Comparison of ENCODE assay signal across 24 cellular contexts in the genomic region with DNA sequence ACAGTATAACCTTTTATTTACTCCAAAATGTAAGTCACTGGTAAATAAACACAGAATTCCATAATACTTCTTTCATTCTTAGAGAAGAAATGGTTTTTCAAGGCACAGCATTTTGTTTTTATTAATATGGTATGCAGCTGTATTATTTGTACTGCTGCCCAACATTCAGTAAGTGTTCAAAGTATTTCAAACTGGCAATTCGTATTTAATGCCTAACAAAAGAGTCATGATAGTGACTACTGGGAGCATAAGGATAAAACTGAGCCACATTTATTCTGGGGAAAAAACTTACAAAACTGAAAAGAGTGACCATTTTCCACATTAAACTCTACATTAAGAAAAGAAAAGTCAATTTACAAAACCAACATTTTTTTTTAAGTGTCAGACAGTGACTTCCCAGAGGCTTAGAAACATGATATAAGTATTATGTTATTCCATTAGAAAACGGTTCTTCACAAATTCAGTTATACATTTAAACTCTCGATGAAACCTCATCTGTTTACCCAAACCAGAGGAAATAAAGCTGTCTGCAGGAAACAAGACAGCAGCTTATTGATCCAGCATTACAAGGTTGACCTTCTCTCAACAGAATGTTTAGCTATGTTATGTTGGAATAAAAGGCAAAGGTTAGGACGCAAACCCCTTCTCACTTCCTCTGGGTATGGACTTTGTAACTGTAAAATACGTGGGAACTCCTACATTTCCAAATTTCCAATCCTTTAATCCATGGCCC. TPM values are rescaled to one million over a fixed set of nuclear protein-coding genes. Genes with fewer than 3 reads are reported as not detected.
A peak's percentile ranks its signal among the peaks of the same experiment; 100 is the strongest.
DNase-seq lines count a peak whose midpoint lies in the region; ATAC-seq, FAIRE-seq and TF ChIP-seq lines count a peak whose summit lies in the region.
"Had no signal": no experiment of that assay in that cellular context is flagged by ENCODE, and none has a peak within 500 bp of the region (broad histone marks: within the 10 kb centered on the region; RNA-seq: fewer than 3 reads in every experiment).

No MANE protein-coding gene starts in this region.

- H3K9me3 ChIP-seq in left ventricle myocardium inferior (replicated peaks) (no peaks in the 10 kb centered on the region), HepG2 (ENCODE audit: low read length) (no peaks in the 10 kb centered on the region)
- no peaks in the 10 kb centered on the region for H3K9me3 ChIP-seq in CD8-positive, alpha-beta T cell (ENCODE audit: low read length)
- H3K9me3 ChIP-seq: upper lobe of right lung had no signal

- in situ Hi-C loops in HepG2 (cut with HindIII; ENCODE audit: extremely low pct_ligation_motif_present, low pct_unique_long_range_greater_than_20kb): no loop called here

- no peaks in the 10 kb centered on the region for H3K27me3 Mint-ChIP-seq in CD8-positive, alpha-beta T cell (ENCODE audit: low read depth)
- H3K27me3 Mint-ChIP-seq: activated CD8-positive, alpha-beta memory T cell treated with anti-CD3 and anti-CD28 coated beads, Interleukin-2, amount 10 ng/mL, durations not matched to agents 7 days and 5 days; CD4-positive, alpha-beta T cell had no signal

- peaks cover 98% of the 10 kb centered on the region for H3K79me2 ChIP-seq in HepG2 (ENCODE audit: insufficient read depth, low read length)

- no peak for ATAC-seq in left cardiac atrium
- peak; percentile 98 for ATAC-seq in HepG2
- ATAC-seq in CD8-positive, alpha-beta T cell: no peak
- ATAC-seq: activated CD8-positive, alpha-beta memory T cell treated with anti-CD3 and anti-CD28 coated beads, Interleukin-2, amount 10 ng/mL, durations not matched to agents 7 days and 5 days; Right ventricle myocardium inferior; upper lobe of right lung had no signal

- H3K9me3 Mint-ChIP-seq in CD8-positive, alpha-beta T cell: no peaks in the 10 kb centered on the region
- H3K9me3 Mint-ChIP-seq: CD4-positive, alpha-beta T cell; immature natural killer cell; neural progenitor cell had no signal

- H3K4me1 ChIP-seq in left ventricle myocardium inferior (peaks cover 14% of the 10 kb centered on the region), HepG2 (ENCODE audit: insufficient read depth, low read length) (peaks cover 98% of the 10 kb centered on the region), urinary bladder (ENCODE audit: insufficient read depth) (peaks cover 2% of the 10 kb centered on the region)
- no peaks in the 10 kb centered on the region for H3K4me1 ChIP-seq in CD8-positive, alpha-beta T cell (ENCODE audit: insufficient read depth, low read length)
- H3K4me1 ChIP-seq: neural progenitor cell had no signal

- peak overlapping the region; percentile 51 for H3K9ac ChIP-seq in HepG2 (ENCODE audit: insufficient read depth, low read depth, low read length)
- H3K9ac ChIP-seq: neural progenitor cell had no signal

- TSS peak; percentile 30 for BruUV-seq in HepG2 (replicated peaks; lab: Mats Ljungman, UMichigan)

- CTCF ChIA-PET in HepG2 (lab: Yijun Ruan, JAX; ENCODE audit: low intra/inter-chr PET ratio, low total read pairs): no interaction called here
- CTCF ChIA-PET in CD8-positive, alpha-beta T cell (lab: Charles Lee): no interaction called here

- no peak for TF ChIP-seq POLR2A in HepG2 (IDR thresholded peaks at IDR 0.05; ENCODE audit: insufficient read depth in 1 of 2, low read depth in 2 of 2, low read length in 2 of 2)

- POLR2A ChIA-PET in HepG2 (lab: Yijun Ruan, JAX): interaction anchor here (1.0 to 1.1 kb wide), 4 partner anchors 66 to 105 kb away, joined by 3 to 6 read pairs (median 4); no protein-coding TSS in a partner anchor
- POLR2A ChIA-PET in CD8-positive, alpha-beta T cell (lab: Charles Lee): no interaction called here

- intact Hi-C loops in left ventricle myocardium inferior (cut with micrococcal nuclease): no loop called here
- intact Hi-C loops in left cardiac atrium (cut with DNase I): no loop called here
- intact Hi-C loops in HepG2 (cut with micrococcal nuclease; ENCODE audit: unreplicated experiment): loop anchor here (1.0 to 2.0 kb wide), 2 partner anchors 23 to 100 kb away; no protein-coding TSS in a partner anchor
- intact Hi-C loops in CD8-positive, alpha-beta T cell (cut with DNase I, micrococcal nuclease): no loop called here

- peak overlapping the region; percentile 76 for H3K4me2 ChIP-seq in HepG2 (ENCODE audit: low read depth, low read length)
- H3K4me2 ChIP-seq: neural progenitor cell had no signal

- H3K27ac ChIP-seq in left ventricle myocardium inferior (replicated peaks): peak overlapping the region; percentile 30
- H3K27ac ChIP-seq in HepG2 (ENCODE audit: extremely low read length, insufficient read depth, low read length): peak overlapping the region; percentile 83
- H3K27ac ChIP-seq in urinary bladder (ENCODE audit: low read depth): peak overlapping the region; percentile 38
- H3K27ac ChIP-seq in CD8-positive, alpha-beta T cell (ENCODE audit: low read depth, low read length): no peak overlapping the region
- H3K27ac ChIP-seq: neural progenitor cell, upper lobe of right lung had no signal

- TF ChIP-seq EP300 in HepG2 (IDR thresholded peaks at IDR 0.05; ENCODE audit: low read depth in 2 of 2, low read length in 2 of 2) (peak; percentile 58 to 98; a peak in 3 of 4 replicates), HepG2 (CRISPR knock-in tag; IDR thresholded peaks at IDR 0.05; ENCODE audit: borderline replicate concordance) (peak; percentile 90)

- H3K27ac Mint-ChIP-seq in CD8-positive, alpha-beta T cell: no peak overlapping the region
- H3K27ac Mint-ChIP-seq: activated CD8-positive, alpha-beta memory T cell treated with anti-CD3 and anti-CD28 coated beads, Interleukin-2, amount 10 ng/mL, durations not matched to agents 7 days and 5 days; CD4-positive, alpha-beta T cell; immature natural killer cell; neural progenitor cell had no signal

- no peaks in the 10 kb centered on the region for H3K4me1 Mint-ChIP-seq in CD8-positive, alpha-beta T cell (ENCODE audit: low read depth)
- H3K4me1 Mint-ChIP-seq: activated CD8-positive, alpha-beta memory T cell treated with anti-CD3 and anti-CD28 coated beads, Interleukin-2, amount 10 ng/mL, durations not matched to agents 7 days and 5 days; immature natural killer cell had no signal

- H3K4me3 Mint-ChIP-seq in CD8-positive, alpha-beta T cell: no peak overlapping the region
- H3K4me3 Mint-ChIP-seq: activated CD8-positive, alpha-beta memory T cell treated with anti-CD3 and anti-CD28 coated beads, Interleukin-2, amount 10 ng/mL, durations not matched to agents 7 days and 5 days; CD4-positive, alpha-beta T cell; immature natural killer cell; neural progenitor cell had no signal

- DNase-seq in left ventricle myocardium inferior: no peak
- DNase-seq in left cardiac atrium: no peak
- DNase-seq in dedifferentiated amniotic fluid mesenchymal stem cell (ENCODE audit: extremely low spot score): peak; percentile 73
- peak; percentile 96 for DNase-seq in HepG2 (ENCODE audit: low spot score)
- DNase-seq in CD8-positive, alpha-beta T cell: no peak
- no peak for DNase-seq in NCI-H128 (lab: John Stamatoyannopoulos, UW; ENCODE audit: unreplicated experiment)
- DNase-seq in NCI-H2227 treated with DMSO at 0.1 percent for 48 hours (lab: John Stamatoyannopoulos, UW): no peak
- DNase-seq: 8988T; activated CD4-positive, CD25-positive, alpha-beta regulatory T cell treated with anti-CD3 and anti-CD28 coated beads, Interleukin-2, amount 50 U/mL, for 72 hours; activated CD8-positive, alpha-beta memory T cell treated with anti-CD3 and anti-CD28 coated beads, Interleukin-2, amount 10 ng/mL, durations not matched to agents 7 days and 5 days; activated effector memory CD4-positive, alpha-beta T cell treated with Interleukin-2 at 50 U/mL for 16 hours; CD4-positive, alpha-beta T cell; DND-41; glutamatergic neuron; immature natural killer cell; NCI-H345; NK-92 treated with Interleukin-12 subunit alpha and Interleukin-12 subunit beta, amount 100 ng/mL, for 24 hours; stimulated activated naive CD4-positive, alpha-beta T cell treated with Interleukin-2 at 50 U/mL for 16 hours; T-helper 2 cell; upper lobe of right lung had no signal

- TF ChIP-seq CTCF in left ventricle myocardium inferior (IDR thresholded peaks at IDR 0.05; ENCODE audit: borderline replicate concordance) (no peak), HepG2 (CRISPR knock-in tag; IDR thresholded peaks at IDR 0.05) (no peak)
- TF ChIP-seq CTCF in CD8-positive, alpha-beta T cell (IDR thresholded peaks at IDR 0.05): no peak

- H3K36me3 ChIP-seq in left ventricle myocardium inferior (no peaks in the 10 kb centered on the region), HepG2 (replicated peaks in 1 of 2; ENCODE audit: control insufficient read depth in 1 of 2, insufficient read depth in 2 of 2, low read length in 2 of 2) (no peaks in the 10 kb centered on the region), urinary bladder (ENCODE audit: insufficient read depth) (no peaks in the 10 kb centered on the region)
- H3K36me3 ChIP-seq in CD8-positive, alpha-beta T cell (ENCODE audit: insufficient read depth, low read length): no peaks in the 10 kb centered on the region
- H3K36me3 ChIP-seq: neural progenitor cell, upper lobe of right lung had no signal

- WGBS in HepG2 (ENCODE audit: low lambda C conversion rate): 5% methylated on average over 5 of the region's 5 CpGs
- 53% methylated on average over 5 of the region's 5 CpGs for whole genome bisulfite sequencing in urinary bladder

- H3K4me3 ChIP-seq in left ventricle myocardium inferior (no peak overlapping the region), HepG2 (replicated peaks in 1 of 3; ENCODE audit: insufficient read depth in 1 of 3, low read depth in 2 of 3, low read length in 3 of 3) (peak overlapping the region; percentile 17 to 33 (median 27); a peak in 4 of 6 replicates), urinary bladder (ENCODE audit: low read depth, low read length) (no peak overlapping the region)
- no peak overlapping the region for H3K4me3 ChIP-seq in CD8-positive, alpha-beta T cell (ENCODE audit: low read depth, low read length)
- H3K4me3 ChIP-seq: neural progenitor cell, upper lobe of right lung had no signal

- no peak overlapping the region for H2AFZ ChIP-seq in HepG2 (ENCODE audit: low read length)
- H2AFZ ChIP-seq: neural progenitor cell had no signal

- no peaks in the 10 kb centered on the region for H4K20me1 ChIP-seq in HepG2 (ENCODE audit: insufficient read depth, low read length)

- peak; percentile 90 for FAIRE-seq in HepG2 (lab: Jason Lieb, UNC)
- FAIRE-seq: HTR-8/SVneo had no signal

- H3K27me3 ChIP-seq in left ventricle myocardium inferior (ENCODE audit: low read depth) (no peaks in the 10 kb centered on the region), HepG2 (ENCODE audit: control insufficient read depth in 1 of 2, insufficient read depth in 2 of 2, low read length in 2 of 2) (no peaks in the 10 kb centered on the region)
- no peaks in the 10 kb centered on the region for H3K27me3 ChIP-seq in CD8-positive, alpha-beta T cell (ENCODE audit: insufficient read depth, low read length)
- H3K27me3 ChIP-seq: neural progenitor cell, upper lobe of right lung had no signal

- H3K36me3 Mint-ChIP-seq in CD8-positive, alpha-beta T cell: no peaks in the 10 kb centered on the region
- H3K36me3 Mint-ChIP-seq: activated CD8-positive, alpha-beta memory T cell treated with anti-CD3 and anti-CD28 coated beads, Interleukin-2, amount 10 ng/mL, durations not matched to agents 7 days and 5 days; immature natural killer cell had no signal

- TF ChIP-seq RAD21 in HepG2 (CRISPR knock-in tag; IDR thresholded peaks at IDR 0.05): no peak

RNA-seq across cellular contexts. Expression of a gene that starts 24.3 kb away (rescaled TPM):
- total RNA-seq in left ventricle myocardium inferior: 70.8 TPM
- 100 to 1,000 TPM in 1 of 2 donors, 10 to 100 TPM in 1; 83.3 to 130 TPM for total RNA-seq in left cardiac atrium
- 41.7 and 42.1 TPM in 2 replicates for total RNA-seq in HepG2 (2016; rRNA removed; fragmentation: Illumina TruSeq; extraction: Trizol)
- 48.7 and 70.3 TPM in 2 replicates for total RNA-seq in HepG2 (2016; cell fraction: cytosol; rRNA removed; fragmentation: Illumina TruSeq; extraction: Trizol; ENCODE audit: low read depth)
- 33.1 and 37.6 TPM in 2 replicates for total RNA-seq in HepG2 (2016; cell fraction: insoluble cytoplasmic fraction; rRNA removed; fragmentation: Illumina TruSeq; extraction: Trizol)
- total RNA-seq in HepG2 (2016; cell fraction: membrane; rRNA removed; fragmentation: Illumina TruSeq; extraction: Trizol): 32.9 and 42.5 TPM in 2 replicates
- total RNA-seq in HepG2 (2016; cell fraction: nucleus; rRNA removed; fragmentation: Illumina TruSeq; extraction: Trizol): 115 and 119 TPM in 2 replicates
- 45.3 and 56.4 TPM in 2 replicates for polyA plus RNA-seq in HepG2 (2011; rRNA removed)
- polyA plus RNA-seq in HepG2 (2011; cell fraction: cytosol; rRNA removed): 22.0 and 26.4 TPM in 2 replicates
- 128 and 148 TPM in 2 replicates for polyA plus RNA-seq in HepG2 (2011; cell fraction: nucleus; rRNA removed)
- 47.5 and 129 TPM in 2 replicates for polyA plus RNA-seq in HepG2 (2012)
- 2.9 and 4.0 TPM in 2 replicates for polyA plus RNA-seq in HepG2 (2016; cell fraction: cytosol; fragmentation: Illumina TruSeq; extraction: Trizol; ENCODE audit: low read depth)
- polyA plus RNA-seq in HepG2 (2016; cell fraction: insoluble cytoplasmic fraction; fragmentation: Illumina TruSeq; extraction: Trizol; ENCODE audit: low read depth): 44.9 and 50.4 TPM in 2 replicates
- 8.4 and 9.3 TPM in 2 replicates for polyA plus RNA-seq in HepG2 (2016; cell fraction: membrane; fragmentation: Illumina TruSeq; extraction: Trizol; ENCODE audit: low read depth)
- polyA plus RNA-seq in HepG2 (2016; cell fraction: nucleus; fragmentation: Illumina TruSeq; extraction: Trizol; ENCODE audit: insufficient read depth, low read depth): 138 and 156 TPM in 2 replicates
- polyA minus RNA-seq in HepG2 (2011; rRNA and poly(A)+ RNA removed; ENCODE audit: low replicate concordance): 45.6 and 215 TPM in 2 replicates
- 50.0 and 50.3 TPM in 2 replicates for polyA minus RNA-seq in HepG2 (2011; cell fraction: cytosol; rRNA and poly(A)+ RNA removed)
- polyA minus RNA-seq in HepG2 (2011; cell fraction: nucleus; rRNA and poly(A)+ RNA removed): 287 and 403 TPM in 2 replicates
- total RNA-seq in urinary bladder: 386 TPM
- 47.3 TPM for polyA plus RNA-seq in urinary bladder
- total RNA-seq in CD8-positive, alpha-beta T cell: 10 to 100 TPM; 11.0 to 12.0 TPM

Comparison
In these comparisons a context has a peak if more than half of its experiments do, and no peak if none do; other contexts are left out.
1. DNase-seq: peak in dedifferentiated amniotic fluid mesenchymal stem cell (single experiment) and HepG2 (single experiment); none in left ventricle myocardium inferior (single experiment), left cardiac atrium (single experiment), CD8-positive, alpha-beta T cell (0 of 7), NCI-H128 (single experiment) and NCI-H2227 treated with DMSO at 0.1 percent for 48 hours (single experiment).
2. H3K4me3 ChIP-seq: peak in HepG2 (3 of 3); none in left ventricle myocardium inferior (single experiment), urinary bladder (single experiment) and CD8-positive, alpha-beta T cell (single experiment).